ENCODE assay signal across 16 cellular contexts in genomic region chr21:28754862-28755261, GRCh38.
DNase-seq lines count a peak whose midpoint lies in the region; ATAC-seq and TF ChIP-seq lines count a peak whose summit lies in the region.
"Had no signal": no experiment of that assay in that cellular context is flagged by ENCODE, and none has a peak within 500 bp of the region (broad histone marks: within the 10 kb centered on the region; RNA-seq: fewer than 3 reads in every experiment).

No MANE protein-coding gene starts in this region.

- H3K9ac ChIP-seq in H9 (ENCODE audit: extremely low read depth, insufficient read length, low read length), result no peak overlapping the region

- H3K27me3 Mint-ChIP-seq in H9 (ENCODE audit: low read depth) (no peaks in the 10 kb centered on the region), nephron progenitor cell (ENCODE audit: low read depth, poor library complexity) (peaks cover 10% of the 10 kb centered on the region)
- H3K27me3 Mint-ChIP-seq: CD4-positive, alpha-beta memory T cell had no signal

- no peak overlapping the region for H3K4me2 ChIP-seq in H9 (ENCODE audit: insufficient read depth, insufficient read length, low read length)

- DNase-seq in H9 (no peak), cardiac muscle cell (ENCODE audit: low read depth in 1 of 2, low spot score in 1 of 2) (peak; percentile 7 to 31), nephron progenitor cell (no peak), tibial artery (no peak), GOT3 (lab: John Stamatoyannopoulos, UW) (no peak)
- no peak for DNase-seq in effector CD4-positive, alpha-beta T cell
- DNase-seq: activated CD4-positive, alpha-beta T cell treated with anti-CD3 and anti-CD28 coated beads for 48 hours; activated effector memory CD4-positive, alpha-beta T cell treated with Interleukin-2 at 50 U/mL for 16 hours; CD4-positive, alpha-beta memory T cell; cerebellar nuclear complex; mucosa of descending colon; RPMI8226; stimulated activated CD4-positive, alpha-beta T cell treated with anti-CD3 and anti-CD28 coated beads, Interleukin-4, amount 100 ng/mL, for 1 hour had no signal

- H3K4me3 Mint-ChIP-seq in H9 (no peak overlapping the region), nephron progenitor cell (no peak overlapping the region)

- no peak overlapping the region for H2BK20ac ChIP-seq in H9 (ENCODE audit: low read depth, low read length, poor library complexity, severe bottlenecking)

- intact Hi-C loops in tibial artery (cut with DNase I; ENCODE audit: low total_unique reads), result no loop called here

- no peak overlapping the region for H3K4ac ChIP-seq in H9 (ENCODE audit: low read depth, low read length)

- H3K14ac ChIP-seq in H9 (ENCODE audit: insufficient read depth, low read length), result no peak overlapping the region

- H4K20me1 ChIP-seq in H9 (ENCODE audit: control insufficient read depth, insufficient read depth, insufficient read length), result no peaks in the 10 kb centered on the region

- no peak overlapping the region for H3K18ac ChIP-seq in H9 (ENCODE audit: insufficient read length, low read depth, low read length)

- H3K23me2 ChIP-seq in H9 (ENCODE audit: insufficient read length, low read depth, low read length, poor library complexity, severe bottlenecking), result no peaks in the 10 kb centered on the region

- H3K9me3 ChIP-seq in H9 (ENCODE audit: control insufficient read depth, low read depth, low read length) (no peaks in the 10 kb centered on the region), cardiac muscle cell (ENCODE audit: low read depth) (no peaks in the 10 kb centered on the region), tibial artery (no peaks in the 10 kb centered on the region)
- H3K9me3 ChIP-seq: mucosa of descending colon had no signal

- no peak overlapping the region for H2BK15ac ChIP-seq in H9 (ENCODE audit: low read depth, low read length)

- H3K36me3 ChIP-seq in cardiac muscle cell (no peaks in the 10 kb centered on the region), tibial artery (no peaks in the 10 kb centered on the region)

- H2AK5ac ChIP-seq in H9 (ENCODE audit: insufficient read length, low read length), result no peak overlapping the region

- no peaks in the 10 kb centered on the region for H3K27me3 ChIP-seq in H9 (ENCODE audit: insufficient read depth, low read length)
- no peaks in the 10 kb centered on the region for H3K27me3 ChIP-seq in cardiac muscle cell
- no peaks in the 10 kb centered on the region for H3K27me3 ChIP-seq in tibial artery

- H3K23ac ChIP-seq in H9 (ENCODE audit: insufficient read length, low read depth, low read length), result no peak overlapping the region

- H3K4me1 ChIP-seq in H9 (ENCODE audit: insufficient read depth, low read length), result no peaks in the 10 kb centered on the region; the same call in 1 of the 2 replicates
- peaks cover 33% of the 10 kb centered on the region for H3K4me1 ChIP-seq in cardiac muscle cell (ENCODE audit: low read depth)
- H3K4me1 ChIP-seq in tibial artery, result peaks cover 0 to 60% (median 14%) of the 10 kb centered on the region in 4 donors

- H3K9me3 Mint-ChIP-seq in H9 (peaks cover 0 to 2% of the 10 kb centered on the region in 2 experiments; a peak in 2 of 5 replicates), nephron progenitor cell (no peaks in the 10 kb centered on the region)

- no peaks in the 10 kb centered on the region for H3K79me1 ChIP-seq in H9 (ENCODE audit: insufficient read depth, low read depth, low read length, poor library complexity, severe bottlenecking)

- H3K36me3 Mint-ChIP-seq in H9 (ENCODE audit: insufficient read depth in 1 of 3, low read depth in 3 of 3) (no peaks in the 10 kb centered on the region), nephron progenitor cell (ENCODE audit: low read depth) (no peaks in the 10 kb centered on the region)

- H3K4me3 ChIP-seq in cardiac muscle cell (no peak overlapping the region), tibial artery (no peak overlapping the region)
- H3K4me3 ChIP-seq: mucosa of descending colon, skin epidermis had no signal

- no peak overlapping the region for H3K56ac ChIP-seq in H9 (ENCODE audit: insufficient read length, low read depth, low read length)

- H2AFZ ChIP-seq in H9 (ENCODE audit: low read length), result no peak overlapping the region

- H4K5ac ChIP-seq in H9 (ENCODE audit: insufficient read length, low read depth, low read length), result no peak overlapping the region

- H3K27ac Mint-ChIP-seq in H9 (peak overlapping the region in 2 of 3 experiments; percentile 31 to 42; a peak in 4 of 7 replicates), nephron progenitor cell (peak overlapping the region; percentile 14)

- H4K91ac ChIP-seq in H9 (ENCODE audit: insufficient read length, low read depth, low read length), result no peak overlapping the region

- no peak overlapping the region for H2BK120ac ChIP-seq in H9 (ENCODE audit: low read depth, low read length, poor library complexity, severe bottlenecking)

- ATAC-seq in HG02840 (IDR thresholded peaks at IDR 0.05; ENCODE audit: low FRiP score, unreplicated experiment) (no peak), GM19328 (IDR thresholded peaks at IDR 0.05; ENCODE audit: unreplicated experiment) (no peak)

- H3T11ph ChIP-seq in H9 (ENCODE audit: low read length), result no peak overlapping the region

- H3K79me2 ChIP-seq in H9 (ENCODE audit: insufficient read depth, low read length), result no peaks in the 10 kb centered on the region

- H3K4me1 Mint-ChIP-seq in H9, result peaks cover 5 to 10% of the 10 kb centered on the region in 2 experiments
- no peaks in the 10 kb centered on the region for H3K4me1 Mint-ChIP-seq in nephron progenitor cell
- H3K4me1 Mint-ChIP-seq: CD4-positive, alpha-beta memory T cell had no signal

- H2BK5ac ChIP-seq in H9 (ENCODE audit: insufficient read length, low read length), result no peak overlapping the region

- H3K27ac ChIP-seq in H9 (ENCODE audit: insufficient read length, low read depth, low read length), result no peak overlapping the region
- peak overlapping the region; percentile 100 for H3K27ac ChIP-seq in cardiac muscle cell
- peak overlapping the region; percentile 77 to 84 for H3K27ac ChIP-seq in tibial artery
- H3K27ac ChIP-seq: skin epidermis had no signal

- TF ChIP-seq CTCF in H9 (conservative IDR thresholded peaks at IDR 0.05), result no peak
- no peak for TF ChIP-seq CTCF in cardiac muscle cell (IDR thresholded peaks at IDR 0.05; ENCODE audit: low read depth, low read length)
- no peak for TF ChIP-seq CTCF in nephron progenitor cell (IDR thresholded peaks at IDR 0.05)
- no peak for TF ChIP-seq CTCF in tibial artery (IDR thresholded peaks at IDR 0.05)

- no peak overlapping the region for H2BK12ac ChIP-seq in H9 (ENCODE audit: insufficient read length, low read depth, low read length)

- WGBS in H9 (ENCODE audit: extremely low coverage, insufficient read length, low lambda C conversion rate), result no CpG with 5 or more reads among the region's 3 CpGs

- no peak overlapping the region for H4K8ac ChIP-seq in H9 (replicated peaks; ENCODE audit: insufficient read length, low read depth, low read length)

Comparison
In these comparisons a context has a peak if more than half of its experiments do, and no peak if none do; other contexts are left out.
1. DNase-seq: peak in cardiac muscle cell (2 of 2); none in H9 (single experiment), nephron progenitor cell (single experiment), tibial artery (0 of 2), effector CD4-positive, alpha-beta T cell (single experiment) and GOT3 (single experiment).